Comparison of ENCODE assay signal across 9 cellular contexts in the genomic region with DNA sequence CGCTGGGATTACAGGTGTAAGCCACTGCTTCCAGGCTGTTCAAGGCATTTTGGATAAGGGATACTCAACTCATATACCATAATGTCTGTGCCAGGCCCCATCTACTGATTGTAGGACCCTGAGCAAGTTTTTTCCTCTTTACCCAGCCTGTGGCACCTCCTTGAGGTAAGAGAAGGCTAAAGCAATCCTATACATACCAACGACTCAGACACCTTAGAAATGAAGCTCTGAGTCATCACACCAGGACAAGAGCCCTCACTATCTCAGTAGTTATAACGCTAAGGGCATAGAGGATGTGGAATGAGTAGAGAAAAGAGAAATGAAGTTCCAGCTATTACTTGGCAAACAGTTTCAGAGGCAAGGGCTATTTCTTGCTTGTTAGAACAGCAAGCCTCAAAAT. TPM values are rescaled to one million over a fixed set of nuclear protein-coding genes. Genes with fewer than 3 reads are reported as not detected.
A peak's percentile ranks its signal among the peaks of the same experiment; 100 is the strongest.
DNase-seq lines count a peak whose midpoint lies in the region; ATAC-seq and TF ChIP-seq lines count a peak whose summit lies in the region.
"Had no signal": no experiment of that assay in that cellular context is flagged by ENCODE, and none has a peak within 500 bp of the region (broad histone marks: within the 10 kb centered on the region; RNA-seq: fewer than 3 reads in every experiment).

No MANE protein-coding gene starts in this region.

- ATAC-seq in HG03354 (IDR thresholded peaks at IDR 0.05; ENCODE audit: poor library complexity, severe bottlenecking, unreplicated experiment) = no peak

- DNase-seq in COLO829 (ENCODE audit: low spot score) (peak; percentile 45), RKO (ENCODE audit: low spot score) (peak; percentile 40), fibroblast of the aortic adventitia (ENCODE audit: low read depth) (peak; percentile 9), NCI-H2081 (lab: John Stamatoyannopoulos, UW) (no peak), amygdala (lab: John Stamatoyannopoulos, UW) (no peak)
- no peak for DNase-seq in effector CD4-positive, alpha-beta T cell
- DNase-seq: MM.1S had no signal

- H3K4me3 ChIP-seq in fibroblast of the aortic adventitia (ENCODE audit: low read depth, low read length) = no peak overlapping the region

- TF ChIP-seq CTCF in GM12874 (IDR thresholded peaks at IDR 0.05; ENCODE audit: insufficient read depth, low read depth, low read length) (0 out of 2 replicates have a peak, but pooled peaks have one; percentile 11), fibroblast of the aortic adventitia (IDR thresholded peaks at IDR 0.05; ENCODE audit: insufficient read depth, low read length) (no peak)

RNA-seq across cellular contexts. Expression of gene NDRG3, which starts 16.9 kb away (rescaled TPM):
- 15.3 and 23.1 TPM in 2 replicates for total RNA-seq in fibroblast of the aortic adventitia (ENCODE audit: low replicate concordance)

RNA-seq across cellular contexts. Expression of gene DSN1, which starts 44.6 kb away (rescaled TPM):
- 10.2 and 40.4 TPM in 2 replicates for total RNA-seq in fibroblast of the aortic adventitia (ENCODE audit: low replicate concordance)

Comparison
In these comparisons a context has a peak if more than half of its experiments do, and no peak if none do; other contexts are left out.
1. DNase-seq: peak in COLO829 (single experiment), RKO (single experiment) and fibroblast of the aortic adventitia (single experiment); none in NCI-H2081 (0 of 2), amygdala (0 of 56) and effector CD4-positive, alpha-beta T cell (single experiment).